ENCODE assay signal across 22 cellular contexts in genomic region chr4:142201041-142201440, GRCh38.
DNase-seq lines count a peak whose midpoint lies in the region; ATAC-seq, FAIRE-seq and TF ChIP-seq lines count a peak whose summit lies in the region.
"Had no signal": no experiment of that assay in that cellular context is flagged by ENCODE, and none has a peak within 500 bp of the region (broad histone marks: within the 10 kb centered on the region; RNA-seq: fewer than 3 reads in every experiment).

No MANE protein-coding gene starts in this region.

- in situ Hi-C loops in GM12878 (cut with MboI): no loop called here

- H3K4me3 Mint-ChIP-seq in H9: no peak overlapping the region
- H3K4me3 Mint-ChIP-seq: CD4-positive, CD25-positive, alpha-beta regulatory T cell had no signal

- H3K79me2 ChIP-seq in GM12878 (ENCODE audit: control insufficient read depth, insufficient read depth, low read length) (no peaks in the 10 kb centered on the region), H9 (ENCODE audit: insufficient read depth, low read length) (no peaks in the 10 kb centered on the region)

- no peak overlapping the region for H3K27ac ChIP-seq in GM12878 (ENCODE audit: control insufficient read depth, insufficient read depth)
- H3K27ac ChIP-seq in H9 (ENCODE audit: insufficient read length, low read depth, low read length): no peak overlapping the region
- H3K27ac ChIP-seq: BLaER1 had no signal

- no peak for ATAC-seq in GM12878
- ATAC-seq in HG03457 (IDR thresholded peaks at IDR 0.05; ENCODE audit: unreplicated experiment): no peak
- ATAC-seq: K562 had no signal

- no peak overlapping the region for H3K4me3 ChIP-seq in GM12878
- H3K4me3 ChIP-seq: BLaER1, K562 had no signal

- CTCF ChIA-PET in GM12878 (lab: Yijun Ruan, JAX): interaction anchor here (0.6 to 1.2 kb wide), 2 partner anchors 11 to 665 kb away, joined by 3 to 4 read pairs; no protein-coding TSS in a partner anchor

- POLR2A ChIA-PET in GM12878 (lab: Charles Lee): interaction anchor here (1.5 kb wide), 1 partner anchor 87 kb away, joined by 3 read pairs; no protein-coding TSS in a partner anchor

- no peaks in the 10 kb centered on the region for H3K27me3 Mint-ChIP-seq in H9 (ENCODE audit: low read depth)
- H3K27me3 Mint-ChIP-seq: CD4-positive, CD25-positive, alpha-beta regulatory T cell had no signal

- H3K18ac ChIP-seq in H9 (ENCODE audit: insufficient read length, low read depth, low read length): no peak overlapping the region

- H3K27me3 ChIP-seq in GM12878 (replicated peaks in 1 of 2; ENCODE audit: control insufficient read depth in 2 of 2, insufficient read depth in 2 of 2, low read length in 1 of 2): no peaks in the 10 kb centered on the region
- H3K27me3 ChIP-seq in H9 (ENCODE audit: insufficient read depth, low read length): no peaks in the 10 kb centered on the region
- H3K27me3 ChIP-seq: BLaER1 had no signal

- no peak overlapping the region for H2BK12ac ChIP-seq in H9 (ENCODE audit: insufficient read length, low read depth, low read length)

- FAIRE-seq in G401.6 (lab: Jason Lieb, UNC): peak; percentile 34
- FAIRE-seq in GM12878 (lab: Jason Lieb, UNC): peak; percentile 38
- FAIRE-seq: GM18507, HTR-8/SVneo, K562 had no signal

- no peak overlapping the region for H3K14ac ChIP-seq in H9 (ENCODE audit: insufficient read depth, low read length)

- no peaks in the 10 kb centered on the region for H3K9me3 Mint-ChIP-seq in H9
- H3K9me3 Mint-ChIP-seq: CD4-positive, CD25-positive, alpha-beta regulatory T cell had no signal

- no peak overlapping the region for H3K9ac ChIP-seq in GM12878 (ENCODE audit: control insufficient read depth, insufficient read depth, low read length)
- H3K9ac ChIP-seq in H9 (ENCODE audit: extremely low read depth, insufficient read length, low read length): no peak overlapping the region
- H3K9ac ChIP-seq: BLaER1 had no signal

- H3K9me3 ChIP-seq in GM12878 (replicated peaks; ENCODE audit: control insufficient read depth, insufficient read depth, low read length): no peaks in the 10 kb centered on the region
- no peaks in the 10 kb centered on the region for H3K9me3 ChIP-seq in H9 (ENCODE audit: control insufficient read depth, low read depth, low read length)
- H3K9me3 ChIP-seq: BLaER1 had no signal

- no peak overlapping the region for H2BK5ac ChIP-seq in H9 (ENCODE audit: insufficient read length, low read length)

- H4K91ac ChIP-seq in H9 (ENCODE audit: insufficient read length, low read depth, low read length): no peak overlapping the region

- no peaks in the 10 kb centered on the region for H3K23me2 ChIP-seq in H9 (ENCODE audit: insufficient read length, low read depth, low read length, poor library complexity, severe bottlenecking)

- RAD21 ChIA-PET in GM12878 (lab: Charles Lee; ENCODE audit: unreplicated experiment): interaction anchor here (1.5 kb wide), 1 partner anchor 82 kb away, joined by 6 read pairs; no protein-coding TSS in a partner anchor

- no peak overlapping the region for H4K8ac ChIP-seq in H9 (replicated peaks; ENCODE audit: insufficient read length, low read depth, low read length)

- no peak overlapping the region for H3K56ac ChIP-seq in H9 (ENCODE audit: insufficient read length, low read depth, low read length)

- TF ChIP-seq EP300 in GM12878 (IDR thresholded peaks at IDR 0.05; ENCODE audit: borderline replicate concordance in 1 of 2, control insufficient read depth in 1 of 2, low read depth in 2 of 2, low read length in 2 of 2): no peak

- no peak overlapping the region for H3K23ac ChIP-seq in H9 (ENCODE audit: insufficient read length, low read depth, low read length)

- H3K36me3 ChIP-seq in GM12878 (ENCODE audit: control insufficient read depth in 2 of 2, insufficient read depth in 2 of 2, low read length in 1 of 2): no peaks in the 10 kb centered on the region
- H3K36me3 ChIP-seq: BLaER1 had no signal

- no peak overlapping the region for H4K5ac ChIP-seq in H9 (ENCODE audit: insufficient read length, low read depth, low read length)

- peaks cover 10% of the 10 kb centered on the region in 2 experiments for H3K4me1 Mint-ChIP-seq in H9

- no peak for DNase-seq in GM12878 (ENCODE audit: low read depth, low spot score)
- peak; percentile 13 for DNase-seq in fibroblast of gingiva (ENCODE audit: low read depth)
- peak; percentile 16 for DNase-seq in stromal cell of bone marrow (ENCODE audit: low read depth)
- no peak for DNase-seq in H9
- DNase-seq in NCI-H524 treated with DMSO at 0.1 percent for 48 hours (lab: John Stamatoyannopoulos, UW): no peak
- DNase-seq: CD4-positive, CD25-positive, alpha-beta regulatory T cell; DMS153; DND-41; Kasumi-1; NCI-H1092 treated with DMSO at 0.1 percent for 48 hours; NCI-H1436; NCI-H187; NCI-H2171 treated with DMSO at 0.1 percent for 48 hours; NCI-H345; NCI-H510A treated with DMSO at 0.1 percent for 48 hours; NCI-H748 treated with DMSO at 0.1 percent for 48 hours had no signal

- SMC1A ChIA-PET in GM12878 (lab: Charles Lee; ENCODE audit: uncharacterized antibody, unreplicated experiment): interaction anchor here (0.7 to 2.4 kb wide), 7 partner anchors 9 to 637 kb away, joined by 3 to 6 read pairs (median 4); no protein-coding TSS in a partner anchor

- intact Hi-C loops in GM12878 (cut with micrococcal nuclease; ENCODE audit: unreplicated experiment): no loop called here

- no TSS peak for BruUV-seq in GM12878 (replicated peaks; lab: Mats Ljungman, UMichigan)

- no peak overlapping the region for H3K27ac Mint-ChIP-seq in H9

- H3K4me1 ChIP-seq in GM12878 (ENCODE audit: control insufficient read depth, insufficient read depth, low read length): peaks cover 3% of the 10 kb centered on the region; the same call in 1 of the 2 replicates
- no peaks in the 10 kb centered on the region; the same call in 1 of the 2 replicates for H3K4me1 ChIP-seq in H9 (ENCODE audit: insufficient read depth, low read length)

- TF ChIP-seq CTCF in GM12878 (IDR thresholded peaks at IDR 0.05 in 2 of 3, conservative IDR thresholded peaks at IDR 0.05 in 1 of 3; ENCODE audit: control insufficient read depth in 2 of 3, extremely low read depth in 1 of 3, insufficient read depth in 1 of 3, low read depth in 3 of 3, low read length in 3 of 3) (no peak), H9 (conservative IDR thresholded peaks at IDR 0.05) (no peak)

- TF ChIP-seq POLR2A in GM12878 (IDR thresholded peaks at IDR 0.05; ENCODE audit: low read depth, low read length): no peak

- no peaks in the 10 kb centered on the region for H3K36me3 Mint-ChIP-seq in H9 (ENCODE audit: insufficient read depth in 1 of 3, low read depth in 3 of 3)

- H3K4me2 ChIP-seq in GM12878 (ENCODE audit: control insufficient read depth, insufficient read depth) (no peak overlapping the region), H9 (ENCODE audit: insufficient read depth, insufficient read length, low read length) (no peak overlapping the region)
- H3K4me2 ChIP-seq: BLaER1 had no signal

- H2AFZ ChIP-seq in GM12878 (ENCODE audit: control insufficient read depth, low read depth, low read length): no peak overlapping the region
- H2AFZ ChIP-seq in H9 (ENCODE audit: low read length): no peak overlapping the region

- TF ChIP-seq RAD21 in GM12878 (IDR thresholded peaks at IDR 0.05; ENCODE audit: insufficient read depth, low read depth, low read length): no peak

- no peak overlapping the region for H2BK120ac ChIP-seq in H9 (ENCODE audit: low read depth, low read length, poor library complexity, severe bottlenecking)

- no peak overlapping the region for H2BK15ac ChIP-seq in H9 (ENCODE audit: low read depth, low read length)

- H2BK20ac ChIP-seq in H9 (ENCODE audit: low read depth, low read length, poor library complexity, severe bottlenecking): no peak overlapping the region

- H3K79me1 ChIP-seq in H9 (ENCODE audit: insufficient read depth, low read depth, low read length, poor library complexity, severe bottlenecking): no peaks in the 10 kb centered on the region

- H4K20me1 ChIP-seq in GM12878 (ENCODE audit: control insufficient read depth, insufficient read depth): no peaks in the 10 kb centered on the region
- H4K20me1 ChIP-seq in H9 (ENCODE audit: control insufficient read depth, insufficient read depth, insufficient read length): no peaks in the 10 kb centered on the region
- H4K20me1 ChIP-seq: BLaER1 had no signal

- no peak overlapping the region for H2AK5ac ChIP-seq in H9 (ENCODE audit: insufficient read length, low read length)

- no peak overlapping the region for H3T11ph ChIP-seq in H9 (ENCODE audit: low read length)

- no peak overlapping the region for H3K4ac ChIP-seq in H9 (ENCODE audit: low read depth, low read length)

TF ChIP-seq in GM12878, 131 proteins besides CTCF, POLR2A, EP300 and RAD21:
- TF ChIP-seq SPI1 (IDR thresholded peaks at IDR 0.05; ENCODE audit: borderline replicate concordance, insufficient read depth, low read depth, low read length) (no peak), BACH1 (IDR thresholded peaks at IDR 0.05; ENCODE audit: borderline replicate concordance) (no peak), HDAC2 (IDR thresholded peaks at IDR 0.05) (no peak), SIN3A (IDR thresholded peaks at IDR 0.05; ENCODE audit: low read depth, low read length) (no peak), CHD2 (IDR thresholded peaks at IDR 0.05; ENCODE audit: borderline replicate concordance, low read depth, low read length) (no peak), MTA2 (IDR thresholded peaks at IDR 0.05; ENCODE audit: low read depth) (no peak), LARP7 (IDR thresholded peaks at IDR 0.05) (no peak), YY1 (IDR thresholded peaks at IDR 0.05; ENCODE audit: low read depth, low read length) (no peak), MTA3 (IDR thresholded peaks at IDR 0.05; ENCODE audit: borderline replicate concordance, low read length) (no peak), STAT1 (conservative IDR thresholded peaks at IDR 0.05) (no peak), NRF1 (conservative IDR thresholded peaks at IDR 0.05; ENCODE audit: low read depth, low read length) (no peak)

Comparison
In these comparisons a context has a peak if more than half of its experiments do, and no peak if none do; other contexts are left out.
1. DNase-seq: peak in fibroblast of gingiva (single experiment) and stromal cell of bone marrow (single experiment); none in GM12878 (single experiment), H9 (single experiment) and NCI-H524 treated with DMSO at 0.1 percent for 48 hours (single experiment).